8 cellular contexts compared by ENCODE assay signal in genomic region chr1:226691257-226691656, GRCh38. TPM values are rescaled to one million over a fixed set of nuclear protein-coding genes. Genes with fewer than 3 reads are reported as not detected.
A peak's percentile ranks its signal among the peaks of the same experiment; 100 is the strongest.
DNase-seq lines count a peak whose midpoint lies in the region; ATAC-seq lines count a peak whose summit lies in the region.

No MANE protein-coding gene starts in this region.

- peak; percentile 45 to 93 (median 59) for DNase-seq in CD4-positive, alpha-beta memory T cell
- DNase-seq in activated T-helper 2 cell treated with anti-CD3 and anti-CD28 coated beads, Interferon-gamma antibody, Interleukin-2, Interleukin-4, amounts not matched to agents 10 μg/mL and 5 μg/mL and 100 μg/mL, durations not matched to agents 14 hours and 24 hours and 36 hours (ENCODE audit: low spot score), result no peak
- DNase-seq in RKO (ENCODE audit: low spot score), result no peak
- DNase-seq in NK-92 treated with Interleukin-12 subunit alpha and Interleukin-12 subunit beta, amount 100 ng/mL, for 24 hours (lab: John Stamatoyannopoulos, UW), result no peak
- DNase-seq in NCI-H1436 treated with DMSO at 0.1 percent for 48 hours (lab: John Stamatoyannopoulos, UW), result no peak
- DNase-seq in SHP77 treated with DMSO at 0.1 percent for 48 hours (lab: John Stamatoyannopoulos, UW), result no peak

- H3K4me3 ChIP-seq in CD4-positive, alpha-beta memory T cell (ENCODE audit: low read length in 2 of 2), result no peak overlapping the region
- no peak overlapping the region for H3K4me3 ChIP-seq in muscle layer of colon (ENCODE audit: low read depth in 1 of 2, low read length in 2 of 2)

- H3K27me3 ChIP-seq in CD4-positive, alpha-beta memory T cell (ENCODE audit: insufficient read depth, low read length), result no peaks in the 10 kb centered on the region
- no peaks in the 10 kb centered on the region for H3K27me3 ChIP-seq in muscle layer of colon (ENCODE audit: control insufficient read depth in 1 of 2, insufficient read depth in 2 of 2, low read length in 2 of 2)

- peak overlapping the region; percentile 89 for H3K27ac ChIP-seq in CD4-positive, alpha-beta memory T cell (ENCODE audit: low read depth, low read length)
- H3K27ac ChIP-seq in muscle layer of colon (ENCODE audit: low read depth, low read length), result peak overlapping the region; percentile 70

- ATAC-seq in HG03039 (IDR thresholded peaks at IDR 0.05; ENCODE audit: unreplicated experiment), result peak; percentile 54

- intact Hi-C loops in CD4-positive, alpha-beta memory T cell (cut with micrococcal nuclease), result loop anchor here (1.0 to 10.0 kb wide), 5 partner anchors 11 to 136 kb away; no protein-coding TSS in a partner anchor
- intact Hi-C loops in activated T-helper 2 cell treated with anti-CD3 and anti-CD28 coated beads, Interferon-gamma antibody, Interleukin-2, Interleukin-4, amounts not matched to agents 10 μg/mL and 5 μg/mL and 100 μg/mL, durations not matched to agents 14 hours and 24 hours and 36 hours (cut with micrococcal nuclease), result loop anchor here (1.0 to 2.0 kb wide), 3 partner anchors 8 to 14 kb away; no protein-coding TSS in a partner anchor

- H3K9me3 Mint-ChIP-seq in CD4-positive, alpha-beta memory T cell, result peaks cover 0 to 4% (median 0%) of the 10 kb centered on the region in 8 donors
- H3K9me3 Mint-ChIP-seq in activated T-helper 2 cell treated with anti-CD3 and anti-CD28 coated beads, Interferon-gamma antibody, Interleukin-2, Interleukin-4, amounts not matched to agents 10 μg/mL and 5 μg/mL and 100 μg/mL, durations not matched to agents 14 hours and 24 hours and 36 hours, result no peaks in the 10 kb centered on the region

- peaks cover 87 to 100% (median 93%) of the 10 kb centered on the region in 4 donors for H3K4me1 Mint-ChIP-seq in CD4-positive, alpha-beta memory T cell
- peaks cover 68% of the 10 kb centered on the region for H3K4me1 Mint-ChIP-seq in activated T-helper 2 cell treated with anti-CD3 and anti-CD28 coated beads, Interferon-gamma antibody, Interleukin-2, Interleukin-4, amounts not matched to agents 10 μg/mL and 5 μg/mL and 100 μg/mL, durations not matched to agents 14 hours and 24 hours and 36 hours (ENCODE audit: low read depth)

- peak overlapping the region in 7 of 8 donors; percentile 60 to 77 (median 70) for H3K4me3 Mint-ChIP-seq in CD4-positive, alpha-beta memory T cell
- H3K4me3 Mint-ChIP-seq in activated T-helper 2 cell treated with anti-CD3 and anti-CD28 coated beads, Interferon-gamma antibody, Interleukin-2, Interleukin-4, amounts not matched to agents 10 μg/mL and 5 μg/mL and 100 μg/mL, durations not matched to agents 14 hours and 24 hours and 36 hours (ENCODE audit: low read depth), result peak overlapping the region; percentile 26

- peak overlapping the region; percentile 25 for H3K9ac ChIP-seq in muscle layer of colon (ENCODE audit: low read length)

- peak overlapping the region; percentile 94 to 99 (median 99) for H3K27ac Mint-ChIP-seq in CD4-positive, alpha-beta memory T cell
- peak overlapping the region; percentile 93 for H3K27ac Mint-ChIP-seq in activated T-helper 2 cell treated with anti-CD3 and anti-CD28 coated beads, Interferon-gamma antibody, Interleukin-2, Interleukin-4, amounts not matched to agents 10 μg/mL and 5 μg/mL and 100 μg/mL, durations not matched to agents 14 hours and 24 hours and 36 hours

- CTCF ChIA-PET in CD4-positive, alpha-beta memory T cell (lab: Charles Lee; ENCODE audit: partially characterized antibody), result interaction anchor here (0.7 to 1.7 kb wide), 4 partner anchors 12 to 137 kb away, joined by 3 to 7 read pairs (median 4); no protein-coding TSS in a partner anchor

- peaks cover 11% of the 10 kb centered on the region for H3K36me3 ChIP-seq in CD4-positive, alpha-beta memory T cell (ENCODE audit: insufficient read depth, low read length)
- H3K36me3 ChIP-seq in muscle layer of colon (ENCODE audit: insufficient read depth, low read length), result no peaks in the 10 kb centered on the region

- H3K27me3 Mint-ChIP-seq in CD4-positive, alpha-beta memory T cell, result no peaks in the 10 kb centered on the region
- H3K27me3 Mint-ChIP-seq in activated T-helper 2 cell treated with anti-CD3 and anti-CD28 coated beads, Interferon-gamma antibody, Interleukin-2, Interleukin-4, amounts not matched to agents 10 μg/mL and 5 μg/mL and 100 μg/mL, durations not matched to agents 14 hours and 24 hours and 36 hours (ENCODE audit: low read depth), result no peaks in the 10 kb centered on the region

- peaks cover 97% of the 10 kb centered on the region for H3K4me1 ChIP-seq in CD4-positive, alpha-beta memory T cell (ENCODE audit: insufficient read depth, low read length)
- peaks cover 88% of the 10 kb centered on the region for H3K4me1 ChIP-seq in muscle layer of colon (ENCODE audit: insufficient read depth, low read length)

- H3K36me3 Mint-ChIP-seq in CD4-positive, alpha-beta memory T cell, result peaks cover 36 to 84% of the 10 kb centered on the region in 2 donors
- H3K36me3 Mint-ChIP-seq in activated T-helper 2 cell treated with anti-CD3 and anti-CD28 coated beads, Interferon-gamma antibody, Interleukin-2, Interleukin-4, amounts not matched to agents 10 μg/mL and 5 μg/mL and 100 μg/mL, durations not matched to agents 14 hours and 24 hours and 36 hours (ENCODE audit: low read depth), result peaks cover 62% of the 10 kb centered on the region

- H3K9me3 ChIP-seq in CD4-positive, alpha-beta memory T cell (ENCODE audit: control insufficient read depth in 1 of 2, low read length in 2 of 2), result no peaks in the 10 kb centered on the region
- H3K9me3 ChIP-seq in muscle layer of colon (ENCODE audit: low read length), result no peaks in the 10 kb centered on the region

- POLR2A ChIA-PET in CD4-positive, alpha-beta memory T cell (lab: Charles Lee; ENCODE audit: partially characterized antibody), result interaction anchor here (1.3 to 3.8 kb wide), 7 partner anchors 12 to 47 kb away, joined by 3 to 19 read pairs (median 7); partner anchors contain the start of gene ITPKB

RNA-seq across cellular contexts. Expression of gene ITPKB, which starts 47.8 kb away (rescaled TPM):
- total RNA-seq in CD4-positive, alpha-beta memory T cell, result 100 to 1,000 TPM; 156 to 159 TPM
- polyA plus RNA-seq in CD4-positive, alpha-beta memory T cell, result 10 to 100 TPM; 52.2 to 52.3 TPM
- total RNA-seq in activated T-helper 2 cell treated with anti-CD3 and anti-CD28 coated beads, Interferon-gamma antibody, Interleukin-2, Interleukin-4, amounts not matched to agents 10 μg/mL and 5 μg/mL and 100 μg/mL, durations not matched to agents 14 hours and 24 hours and 36 hours, result 27.6 and 30.0 TPM in 2 replicates

Comparison
In these comparisons a context has a peak if more than half of its experiments do, and no peak if none do; other contexts are left out.
1. DNase-seq: peak in CD4-positive, alpha-beta memory T cell (5 of 5); none in activated T-helper 2 cell treated with anti-CD3 and anti-CD28 coated beads, Interferon-gamma antibody, Interleukin-2, Interleukin-4, amounts not matched to agents 10 μg/mL and 5 μg/mL and 100 μg/mL, durations not matched to agents 14 hours and 24 hours and 36 hours (single experiment), RKO (single experiment), NK-92 treated with Interleukin-12 subunit alpha and Interleukin-12 subunit beta, amount 100 ng/mL, for 24 hours (single experiment), NCI-H1436 treated with DMSO at 0.1 percent for 48 hours (single experiment) and SHP77 treated with DMSO at 0.1 percent for 48 hours (single experiment).